In the genomic region with DNA sequence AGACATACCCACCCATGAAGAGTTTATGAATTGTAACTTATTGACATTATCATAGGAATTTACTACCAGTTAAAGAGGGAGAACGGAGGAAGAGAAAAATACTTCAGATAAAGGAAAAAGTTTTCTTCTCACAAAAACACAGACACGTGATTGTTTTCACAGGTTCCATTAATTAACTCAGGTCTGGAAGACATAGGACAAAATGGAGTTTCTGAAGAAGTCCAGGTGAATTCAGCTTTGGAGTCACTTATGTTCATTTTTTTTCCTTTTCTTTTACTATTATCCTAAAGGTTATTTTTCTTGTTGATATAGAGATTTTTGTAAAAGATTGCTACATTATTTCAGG, we compare ENCODE assay signal across 21 cellular contexts. TPM values are rescaled to one million over a fixed set of nuclear protein-coding genes. Genes with fewer than 3 reads are reported as not detected.
DNase-seq lines count a peak whose midpoint lies in the region; ATAC-seq and TF ChIP-seq lines count a peak whose summit lies in the region.
"Had no signal": no experiment of that assay in that cellular context is flagged by ENCODE, and none has a peak within 500 bp of the region (broad histone marks: within the 10 kb centered on the region; RNA-seq: fewer than 3 reads in every experiment).

No MANE protein-coding gene starts in this region.

- H3K79me2 ChIP-seq in SU-DHL-6 (ENCODE audit: insufficient read depth, low read length): no peaks in the 10 kb centered on the region

- intact Hi-C loops in CD14-positive monocyte (cut with micrococcal nuclease): loop anchor here (5.0 to 10.0 kb wide), 2 partner anchors 50 to 552 kb away; a partner anchor contains a TSS
- intact Hi-C loops in activated CD8-positive, alpha-beta T cell treated with anti-CD3 and anti-CD28 coated beads for 36 hours (cut with micrococcal nuclease): no loop called here

- H3K36me3 ChIP-seq in SU-DHL-6 (ENCODE audit: low read length): no peaks in the 10 kb centered on the region
- H3K36me3 ChIP-seq: MG63 had no signal

- ATAC-seq in naive B cell (ENCODE audit: low read depth in 2 of 2) (peak in 1 of 2 donors; percentile 0), GM18858 (IDR thresholded peaks at IDR 0.05; ENCODE audit: unreplicated experiment) (no peak)
- no peak for ATAC-seq in activated CD8-positive, alpha-beta T cell treated with anti-CD3 and anti-CD28 coated beads for 36 hours
- ATAC-seq: SK-N-SH treated with all-trans-retinoic acid at 6 μM for 48 hours had no signal

- H3K36me3 Mint-ChIP-seq in CD14-positive monocyte (peaks cover 0 to 2% of the 10 kb centered on the region in 2 donors), naive B cell (no peaks in the 10 kb centered on the region)
- H3K36me3 Mint-ChIP-seq in activated CD8-positive, alpha-beta T cell treated with anti-CD3 and anti-CD28 coated beads for 36 hours (ENCODE audit: low read depth): peaks cover 15% of the 10 kb centered on the region
- H3K36me3 Mint-ChIP-seq: CD4-positive, CD25-positive, alpha-beta regulatory T cell had no signal

- TF ChIP-seq CTCF in CD14-positive monocyte (IDR thresholded peaks at IDR 0.05) (no peak), HL-60 (IDR thresholded peaks at IDR 0.05; ENCODE audit: insufficient read depth, low read length) (no peak), SU-DHL-6 (IDR thresholded peaks at IDR 0.05; ENCODE audit: insufficient read depth, low read length, poor library complexity, severe bottlenecking) (no peak)
- no peak for TF ChIP-seq CTCF in activated CD8-positive, alpha-beta T cell treated with anti-CD3 and anti-CD28 coated beads for 36 hours (IDR thresholded peaks at IDR 0.05)

- no peaks in the 10 kb centered on the region for H4K20me1 ChIP-seq in SU-DHL-6 (ENCODE audit: low read depth, low read length)

- H3F3A ChIP-seq in SU-DHL-6 (ENCODE audit: insufficient read depth): peaks cover 31% of the 10 kb centered on the region

- H3K9me3 Mint-ChIP-seq in CD14-positive monocyte (no peaks in the 10 kb centered on the region), naive B cell (peaks cover 0 to 4% (median 0%) of the 10 kb centered on the region in 7 donors)
- peaks cover 6% of the 10 kb centered on the region for H3K9me3 Mint-ChIP-seq in activated CD8-positive, alpha-beta T cell treated with anti-CD3 and anti-CD28 coated beads for 36 hours

- no peaks in the 10 kb centered on the region for H3K9me3 ChIP-seq in SU-DHL-6 (ENCODE audit: insufficient read depth, low read length)
- H3K9me3 ChIP-seq: Caco-2, MG63 had no signal

- H3K4me3 ChIP-seq in HL-60 (replicated peaks; ENCODE audit: insufficient read depth, low read length) (no peak overlapping the region), SU-DHL-6 (ENCODE audit: insufficient read depth, low read length, poor library complexity, severe bottlenecking) (peak overlapping the region; percentile 33)
- H3K4me3 ChIP-seq: MG63, PC-9 had no signal

- peaks cover 0 to 7% (median 6%) of the 10 kb centered on the region in 3 donors for H3K27me3 Mint-ChIP-seq in CD14-positive monocyte (ENCODE audit: low read depth in 3 of 3)
- no peaks in the 10 kb centered on the region for H3K27me3 Mint-ChIP-seq in naive B cell
- peaks cover 5% of the 10 kb centered on the region for H3K27me3 Mint-ChIP-seq in activated CD8-positive, alpha-beta T cell treated with anti-CD3 and anti-CD28 coated beads for 36 hours

- CTCF ChIA-PET in activated CD8-positive, alpha-beta T cell treated with anti-CD3 and anti-CD28 coated beads for 36 hours (lab: Charles Lee): interaction anchor here (1.8 to 9.5 kb wide), 4 partner anchors 8 to 48 kb away, joined by 10 to 90 read pairs (median 65); no protein-coding TSS in a partner anchor

- H3K4me2 ChIP-seq in SU-DHL-6 (ENCODE audit: low read depth, low read length, poor library complexity, severe bottlenecking): peak overlapping the region; percentile 95
- H3K4me2 ChIP-seq: PC-9 had no signal

- H3K27ac Mint-ChIP-seq in CD14-positive monocyte: peak overlapping the region; percentile 62 to 88 (median 84)
- H3K27ac Mint-ChIP-seq in naive B cell: peak overlapping the region; percentile 73 to 94 (median 92)
- no peak overlapping the region for H3K27ac Mint-ChIP-seq in activated CD8-positive, alpha-beta T cell treated with anti-CD3 and anti-CD28 coated beads for 36 hours

- peak overlapping the region in 1 of 2 donors; percentile 57 for H3K4me3 Mint-ChIP-seq in CD14-positive monocyte
- peak overlapping the region; percentile 44 to 87 (median 76) for H3K4me3 Mint-ChIP-seq in naive B cell
- H3K4me3 Mint-ChIP-seq in activated CD8-positive, alpha-beta T cell treated with anti-CD3 and anti-CD28 coated beads for 36 hours: no peak overlapping the region

- DNase-seq in CD14-positive monocyte (ENCODE audit: low spot score): no peak
- DNase-seq in HL-60 (ENCODE audit: low read depth in 1 of 2, low spot score in 1 of 2): no peak
- no peak for DNase-seq in naive B cell
- no peak for DNase-seq in activated CD8-positive, alpha-beta T cell treated with anti-CD3 and anti-CD28 coated beads for 36 hours
- DNase-seq in OCI-M2 (lab: John Stamatoyannopoulos, UW; ENCODE audit: unreplicated experiment): no peak
- DNase-seq: ACHN; Caco-2; CD4-positive, CD25-positive, alpha-beta regulatory T cell; GDM1; IMR-90; MG63; NCI-H1105; NCI-H1694; NK-92 treated with Interleukin-12 subunit alpha and Interleukin-12 subunit beta, amount 100 ng/mL, for 24 hours; PC-9 had no signal

- H2AFZ ChIP-seq in SU-DHL-6 (ENCODE audit: low read depth, low read length, severe bottlenecking): peak overlapping the region; percentile 42
- H2AFZ ChIP-seq: PC-9 had no signal

- H3K9ac ChIP-seq in SU-DHL-6 (ENCODE audit: low read length): peak overlapping the region; percentile 37

- no peaks in the 10 kb centered on the region for H3K9me2 ChIP-seq in SU-DHL-6 (replicated peaks; ENCODE audit: insufficient read depth, low read length)

- H3K27ac ChIP-seq in HL-60 (replicated peaks) (peak overlapping the region; percentile 56), SU-DHL-6 (ENCODE audit: low read depth, low read length) (peak overlapping the region; percentile 92)
- H3K27ac ChIP-seq: PC-9, RWPE1 had no signal

- H3K4me1 Mint-ChIP-seq in CD14-positive monocyte: peaks cover 25% of the 10 kb centered on the region
- H3K4me1 Mint-ChIP-seq in naive B cell: peaks cover 31 to 56% (median 55%) of the 10 kb centered on the region in 3 donors
- peaks cover 58% of the 10 kb centered on the region for H3K4me1 Mint-ChIP-seq in activated CD8-positive, alpha-beta T cell treated with anti-CD3 and anti-CD28 coated beads for 36 hours (ENCODE audit: low read depth)

- H3K27me3 ChIP-seq in HL-60 (ENCODE audit: insufficient read depth, poor library complexity, severe bottlenecking) (no peaks in the 10 kb centered on the region), SU-DHL-6 (ENCODE audit: low read length) (no peaks in the 10 kb centered on the region)
- H3K27me3 ChIP-seq: MG63 had no signal

- POLR2A ChIA-PET in activated CD8-positive, alpha-beta T cell treated with anti-CD3 and anti-CD28 coated beads for 36 hours (lab: Charles Lee): interaction anchor here (1.2 to 2.7 kb wide), 4 partner anchors 10 to 143 kb away, joined by 3 to 19 read pairs (median 4); no protein-coding TSS in a partner anchor

RNA-seq across cellular contexts. Expression of a gene that starts 20.5 kb away (rescaled TPM):
- polyA plus RNA-seq in CD14-positive monocyte (under 1 TPM in 1 of 2 donors, not detected in 1; 0.22 TPM), naive B cell (ENCODE audit: low read depth in 6 of 6) (under 1 TPM in 2 of 6 donors, not detected in 4; 0.29 to 0.66 TPM)
- 1 to 10 TPM; 1.1 to 1.9 TPM for total RNA-seq in activated CD8-positive, alpha-beta T cell treated with anti-CD3 and anti-CD28 coated beads for 36 hours

RNA-seq across cellular contexts. Expression of a gene that starts 20.6 kb away (rescaled TPM):
- polyA plus RNA-seq in CD14-positive monocyte (not detected), naive B cell (ENCODE audit: low read depth in 6 of 6) (not detected)
- under 1 TPM in 1 of 2 experiments, not detected in 1; 0.50 TPM for total RNA-seq in activated CD8-positive, alpha-beta T cell treated with anti-CD3 and anti-CD28 coated beads for 36 hours
- total RNA-seq: CD4-positive, CD25-positive, alpha-beta regulatory T cell; Daoy; IMR-90; T-helper 1 cell treated with Interleukin-12 subunit alpha and Interleukin-12 subunit beta and Interleukin-4 antibody, amounts not matched to agents 30 ng/mL and 1 ng/mL, for 36 hours had no signal
- polyA plus RNA-seq: IMR-90 had no signal
